Comparison of ENCODE assay signal across 23 cellular contexts in the genomic region with DNA sequence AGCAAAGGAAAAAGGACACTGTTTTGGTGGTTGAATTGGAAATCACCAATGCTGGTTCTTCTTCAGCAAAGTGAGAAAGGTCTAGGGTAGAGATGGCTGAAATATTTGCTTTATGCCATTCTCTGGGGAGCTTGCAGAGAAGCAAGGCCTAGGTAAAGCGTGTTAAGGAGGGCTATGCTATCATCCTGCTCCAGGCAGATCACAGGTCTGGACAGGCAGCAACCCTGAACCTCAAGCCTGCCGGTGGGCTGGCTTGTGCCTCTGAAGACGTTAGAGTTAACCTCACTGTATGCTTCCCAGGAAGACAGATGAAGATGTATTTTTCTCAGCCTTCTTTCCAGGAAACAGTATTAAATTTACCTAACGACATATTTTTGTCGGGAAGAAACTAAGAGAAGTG.
"Had no signal": no experiment of that assay in that cellular context is flagged by ENCODE, and none has a peak within 500 bp of the region (broad histone marks: within the 10 kb centered on the region; RNA-seq: fewer than 3 reads in every experiment).

No MANE protein-coding gene starts in this region.

- H3K4me3 ChIP-seq: K562, SJSA1, SK-N-MC had no signal

- H3K27ac ChIP-seq: HL-60, KMS-11, SJSA1, SK-N-MC had no signal

- H3K9ac ChIP-seq: KMS-11 had no signal

- DNase-seq: MV-4-11, NCI-H1048, NCI-H1105, NCI-H1417, NCI-H1436 treated with DMSO at 0.1 percent for 48 hours, NCI-H1694 treated with DMSO at 0.1 percent for 48 hours, NCI-H2029, NCI-H2081 treated with DMSO at 0.1 percent for 48 hours, NCI-H2171, NCI-H226, NCI-H446, NCI-H510A, NCI-H524 treated with DMSO at 0.1 percent for 48 hours, NCI-H69, NCI-H774, Right ventricle myocardium superior, RPMI8226, SIG-M5 had no signal

- H3K9me3 ChIP-seq: SJSA1 had no signal

- H3K27me3 ChIP-seq: SJSA1 had no signal

- H3K4me2 ChIP-seq: KMS-11 had no signal

- ATAC-seq: K562 had no signal
